4 cellular contexts compared by ENCODE assay signal in genomic region chr1:214331180-214331579, GRCh38.
"Had no signal": no experiment of that assay in that cellular context is flagged by ENCODE, and none has a peak within 500 bp of the region (broad histone marks: within the 10 kb centered on the region; RNA-seq: fewer than 3 reads in every experiment).

No MANE protein-coding gene starts in this region.

- H3K36me3 ChIP-seq: ascending aorta had no signal

- DNase-seq: kidney, upper lobe of left lung had no signal

- H3K4me3 ChIP-seq: ascending aorta, upper lobe of left lung had no signal

- H3K9me3 ChIP-seq: ascending aorta, upper lobe of left lung had no signal

- H3K4me1 ChIP-seq: ascending aorta had no signal

- H3K27me3 ChIP-seq: ascending aorta, upper lobe of left lung had no signal

- H3K27ac ChIP-seq: ascending aorta, upper lobe of left lung had no signal

- ATAC-seq: stimulated activated effector memory CD8-positive, alpha-beta T cell treated with anti-CD3 and anti-CD28 coated beads, Interleukin-12 subunit alpha, Interleukin-12 subunit beta, amount 100 ng/mL, for 72 hours had no signal
